In the genomic region with DNA sequence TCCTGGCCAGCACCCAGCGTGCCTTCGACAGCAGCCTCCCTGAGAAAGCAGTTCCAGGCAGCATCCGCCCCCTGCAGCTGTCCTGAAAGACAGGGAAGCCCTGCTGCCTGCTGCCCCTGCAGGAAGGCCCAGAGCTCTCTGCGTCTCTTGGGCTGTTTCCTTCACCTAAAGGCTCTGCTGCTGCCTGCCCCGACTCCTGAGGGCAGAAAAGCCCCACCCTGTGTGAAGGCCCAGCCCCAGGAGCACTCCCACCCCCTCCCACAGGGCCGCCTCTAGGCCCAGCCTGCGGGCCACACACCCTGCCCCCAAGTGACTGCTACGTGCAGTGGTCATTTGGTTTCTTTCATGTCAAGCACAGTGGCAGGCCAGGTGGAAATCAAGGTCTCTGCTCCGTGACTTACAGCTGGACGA, we compare ENCODE assay signal across 27 cellular contexts. TPM values are rescaled to one million over a fixed set of nuclear protein-coding genes. Genes with fewer than 3 reads are reported as not detected.
DNase-seq lines count a peak whose midpoint lies in the region; ATAC-seq and TF ChIP-seq lines count a peak whose summit lies in the region.
"Had no signal": no experiment of that assay in that cellular context is flagged by ENCODE, and none has a peak within 500 bp of the region (broad histone marks: within the 10 kb centered on the region; RNA-seq: fewer than 3 reads in every experiment).

No MANE protein-coding gene starts in this region.

- H3K27ac ChIP-seq in cardiac muscle cell = peak overlapping the region; percentile 38
- no peak overlapping the region for H3K27ac ChIP-seq in heart left ventricle
- peak overlapping the region; percentile 9; the same call in 1 of the 2 replicates for H3K27ac ChIP-seq in VCaP
- no peak overlapping the region for H3K27ac ChIP-seq in aorta (ENCODE audit: low read depth in 1 of 2, low read length in 2 of 2)
- H3K27ac ChIP-seq: colonic mucosa, esophagus muscularis mucosa, hepatocyte, skin epidermis, tibial nerve had no signal

- DNase-seq in cardiac muscle cell (ENCODE audit: low read depth in 1 of 2, low spot score in 1 of 2) (peak in 1 of 2 donors; percentile 42), heart left ventricle (no peak), islet precursor cell (peak; percentile 83), aorta (peak; percentile 38 to 68), midbrain (lab: John Stamatoyannopoulos, UW) (no peak), SIG-M5 treated with dmso at 0.1 percent for 504 hours (lab: John Stamatoyannopoulos, UW; ENCODE audit: unreplicated experiment) (no peak), dedifferentiated amniotic fluid mesenchymal stem cell (ENCODE audit: extremely low spot score) (no peak)
- DNase-seq: activated CD4-positive, alpha-beta memory T cell treated with anti-CD3 and anti-CD28 coated beads for 36 hours; activated CD8-positive, alpha-beta memory T cell treated with anti-CD3 and anti-CD28 coated beads, Interleukin-2, amount 50 U/mL, for 4 hours; activated naive CD4-positive, alpha-beta T cell treated with anti-CD3 and anti-CD28 coated beads, Interleukin-2, amount 50 U/mL, for 16 hours; amniotic stem cell; CD8-positive, alpha-beta memory T cell; colonic mucosa; DMS153; foreskin melanocyte; MV-4-11; naive thymus-derived CD8-positive, alpha-beta T cell; NCI-H1436 treated with DMSO at 0.1 percent for 48 hours; SHP77 had no signal

- intact Hi-C loops in heart left ventricle (cut with DNase I) (no loop called here), aorta (cut with DNase I) (no loop called here)

- H3K36me3 ChIP-seq in cardiac muscle cell (no peaks in the 10 kb centered on the region), heart left ventricle (no peaks in the 10 kb centered on the region), aorta (ENCODE audit: control insufficient read depth in 1 of 2, insufficient read depth in 2 of 2, low read length in 1 of 2) (no peaks in the 10 kb centered on the region)
- H3K36me3 ChIP-seq: colonic mucosa, esophagus muscularis mucosa, tibial nerve had no signal

- 44 to 66% (median 60%) methylated on average over 3 to 10 of the region's 10 CpGs for WGBS in heart left ventricle, 4 donors
- 76 to 77% methylated on average over 10 of the region's 10 CpGs for WGBS in aorta, 2 donors

- H3K4me3 ChIP-seq in cardiac muscle cell (no peak overlapping the region), heart left ventricle (no peak overlapping the region), aorta (ENCODE audit: low read length in 2 of 2) (no peak overlapping the region)
- H3K4me3 ChIP-seq: A549, colonic mucosa, esophagus muscularis mucosa, hepatocyte, skin epidermis, tibial nerve had no signal

- ATAC-seq in heart left ventricle = no peak
- ATAC-seq in aorta (ENCODE audit: low FRiP score) = no peak
- ATAC-seq: A549; activated CD4-positive, CD25-positive, alpha-beta regulatory T cell treated with anti-CD3 and anti-CD28 coated beads, Interleukin-2, amount 50 U/mL, for 24 hours; naive thymus-derived CD8-positive, alpha-beta T cell had no signal

- no peak for TF ChIP-seq POLR2A in heart left ventricle (IDR thresholded peaks at IDR 0.05)

- TF ChIP-seq CTCF in cardiac muscle cell (IDR thresholded peaks at IDR 0.05; ENCODE audit: low read depth, low read length) = no peak
- no peak for TF ChIP-seq CTCF in heart left ventricle (IDR thresholded peaks at IDR 0.05)
- TF ChIP-seq CTCF in VCaP (conservative IDR thresholded peaks at IDR 0.05) = no peak

- H3K27me3 ChIP-seq in cardiac muscle cell (no peaks in the 10 kb centered on the region), heart left ventricle (peaks cover 0 to 5% (median under 1%) of the 10 kb centered on the region in 9 donors), aorta (ENCODE audit: control insufficient read depth in 1 of 2, insufficient read depth in 2 of 2, low read length in 1 of 2) (no peaks in the 10 kb centered on the region)
- H3K27me3 ChIP-seq: colonic mucosa, hepatocyte, tibial nerve had no signal

- H3K9me3 ChIP-seq in cardiac muscle cell (ENCODE audit: low read depth) (no peaks in the 10 kb centered on the region), heart left ventricle (no peaks in the 10 kb centered on the region), aorta (ENCODE audit: control insufficient read depth, low read length) (no peaks in the 10 kb centered on the region)
- H3K9me3 ChIP-seq: A549, colonic mucosa, esophagus muscularis mucosa, tibial nerve had no signal

- H3K4me1 ChIP-seq in cardiac muscle cell (ENCODE audit: low read depth) (peaks cover 13% of the 10 kb centered on the region), heart left ventricle (peaks cover 0 to 6% (median 0%) of the 10 kb centered on the region in 12 donors), aorta (ENCODE audit: control insufficient read depth in 1 of 2, insufficient read depth in 2 of 2, low read length in 2 of 2) (no peaks in the 10 kb centered on the region)
- H3K4me1 ChIP-seq: esophagus muscularis mucosa, tibial nerve had no signal

RNA-seq across cellular contexts. Expression of a gene that starts 12.4 kb away (rescaled TPM):
- 2.4 and 2.7 TPM in 2 replicates for total RNA-seq in cardiac muscle cell
- 0.71 and 2.3 TPM in 2 replicates for polyA plus RNA-seq in cardiac muscle cell
- total RNA-seq in heart left ventricle = 1 to 10 TPM in 1 of 9 donors, under 1 TPM in 6, not detected in 2; 0.07 to 2.0 (median 0.08) TPM
- polyA plus RNA-seq in heart left ventricle = under 1 TPM; 0.04 TPM
- 1 to 10 TPM; 3.0 to 3.6 TPM for total RNA-seq in aorta
- 1 to 10 TPM; 7.5 to 8.9 TPM for polyA plus RNA-seq in aorta
- total RNA-seq: LHCN-M2 had no signal
- polyA plus RNA-seq: CD8-positive, alpha-beta memory T cell had no signal

Comparison
In these comparisons a context has a peak if more than half of its experiments do, and no peak if none do; other contexts are left out.
1. H3K27ac ChIP-seq: peak in cardiac muscle cell (single experiment) and VCaP (single experiment); none in heart left ventricle (0 of 12) and aorta (0 of 2).
2. DNase-seq: peak in islet precursor cell (single experiment) and aorta (2 of 2); none in heart left ventricle (0 of 5), midbrain (single experiment), SIG-M5 treated with dmso at 0.1 percent for 504 hours (single experiment) and dedifferentiated amniotic fluid mesenchymal stem cell (single experiment).